In the genomic region with DNA sequence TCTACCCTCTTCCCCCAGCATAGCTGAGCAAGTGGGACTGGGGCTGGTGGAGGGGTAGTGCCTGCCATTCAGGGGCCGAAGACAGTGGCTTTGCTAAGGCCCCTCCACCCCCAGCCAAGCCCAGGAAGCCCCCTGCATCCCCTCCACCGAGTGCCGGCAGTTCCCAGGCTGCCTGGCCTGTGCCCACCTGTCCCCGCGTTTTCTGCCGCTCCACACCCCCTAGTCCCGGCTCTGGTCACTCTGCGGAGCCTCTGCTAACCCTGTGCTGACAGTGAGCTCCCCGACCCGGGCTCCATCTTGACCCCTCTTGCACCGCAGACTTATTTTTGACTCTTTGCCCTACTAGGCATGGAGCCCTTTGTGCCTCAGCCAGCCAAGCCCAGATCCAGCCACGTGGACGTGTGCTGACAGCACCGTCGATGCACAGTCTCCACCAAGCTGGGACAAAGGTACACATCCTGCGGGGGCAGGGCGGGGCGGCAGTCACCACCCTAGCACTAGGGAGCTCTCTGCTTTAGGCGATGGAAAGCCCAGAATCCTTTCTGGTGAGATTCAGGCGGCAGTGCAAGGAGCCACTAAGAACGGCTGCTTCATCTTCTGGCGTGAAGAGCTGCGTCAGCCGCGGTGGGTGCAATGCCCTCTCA, we compare ENCODE assay signal across 9 cellular contexts.
A peak's percentile ranks its signal among the peaks of the same experiment; 100 is the strongest.
DNase-seq lines count a peak whose midpoint lies in the region; ATAC-seq and TF ChIP-seq lines count a peak whose summit lies in the region.
"Had no signal": no experiment of that assay in that cellular context is flagged by ENCODE, and none has a peak within 500 bp of the region (broad histone marks: within the 10 kb centered on the region; RNA-seq: fewer than 3 reads in every experiment).

No MANE protein-coding gene starts in this region.

- H3K79me2 ChIP-seq in parathyroid adenoma = no peaks in the 10 kb centered on the region

- H3K27me3 Mint-ChIP-seq in T-cell = no peaks in the 10 kb centered on the region

- H3K9ac ChIP-seq in parathyroid adenoma = no peak overlapping the region

- H3K4me3 Mint-ChIP-seq in T-cell = peak overlapping the region; percentile 81 to 85 (median 84)

- H3K36me3 ChIP-seq in parathyroid adenoma (ENCODE audit: control insufficient read depth, insufficient read depth, low read length) = no peaks in the 10 kb centered on the region

- H3K4me3 ChIP-seq in parathyroid adenoma (ENCODE audit: low read depth, low read length) = peak overlapping the region; percentile 14

- DNase-seq in COLO668 (lab: John Stamatoyannopoulos, UW; ENCODE audit: unreplicated experiment) = peak; percentile 8
- peak in 3 of 34 experiments; percentile 3 to 16 (median 5) for DNase-seq in T-cell
- DNase-seq in cardiac septum (ENCODE audit: low spot score) = peak; percentile 76
- DNase-seq in activated gamma-delta T cell (lab: John Stamatoyannopoulos, UW) = no peak
- DNase-seq in hippocampal formation (lab: John Stamatoyannopoulos, UW) = no peak
- no peak for DNase-seq in NCI-H1694 (lab: John Stamatoyannopoulos, UW)
- DNase-seq: T1000 had no signal

- H3K36me3 Mint-ChIP-seq in T-cell = no peaks in the 10 kb centered on the region

- peaks cover 0 to 2% (median 0%) of the 10 kb centered on the region in 3 donors for H3K9me3 Mint-ChIP-seq in T-cell

- peak overlapping the region; percentile 92 to 95 for H3K27ac Mint-ChIP-seq in T-cell

- intact Hi-C loops in cardiac septum (cut with DNase I) = loop anchor here (5.0 kb wide), 1 partner anchor 215 kb away; the partner anchor contains the start of gene RS1

- peaks cover 5% of the 10 kb centered on the region for H3K4me1 ChIP-seq in parathyroid adenoma

- H3K4me1 Mint-ChIP-seq in T-cell = peaks cover 27 to 37% (median 32%) of the 10 kb centered on the region in 3 donors

- no peaks in the 10 kb centered on the region for H3K27me3 ChIP-seq in parathyroid adenoma (ENCODE audit: control insufficient read depth, insufficient read depth, low read length)

- H3K27ac ChIP-seq in parathyroid adenoma = peak overlapping the region; percentile 57

- H2AFZ ChIP-seq in parathyroid adenoma = peak overlapping the region; percentile 91

- no peaks in the 10 kb centered on the region for H3K9me3 ChIP-seq in parathyroid adenoma (ENCODE audit: control insufficient read depth, low read length)

- POLR2A ChIA-PET in T-cell (lab: Charles Lee) = no interaction called here

- TF ChIP-seq CTCF in parathyroid adenoma (IDR thresholded peaks at IDR 0.05) = no peak

- H3K4me2 ChIP-seq in parathyroid adenoma (ENCODE audit: low read length) = peak overlapping the region; percentile 63

- CTCF ChIA-PET in T-cell (lab: Charles Lee) = interaction anchor here (0.5 to 1.1 kb wide), 2 partner anchors 447 to 1838 kb away, joined by 4 read pairs; no protein-coding TSS in a partner anchor

- ATAC-seq in T-cell (replicated peaks in 1 of 4) = peak in 1 of 4 experiments; percentile 23
- no peak for ATAC-seq in HG02798 (IDR thresholded peaks at IDR 0.05; ENCODE audit: poor library complexity, unreplicated experiment)

Comparison
In these comparisons a context has a peak if more than half of its experiments do, and no peak if none do; other contexts are left out.
1. DNase-seq: peak in COLO668 (single experiment) and cardiac septum (single experiment); none in activated gamma-delta T cell (single experiment), hippocampal formation (0 of 2) and NCI-H1694 (single experiment).